Comparison of ENCODE assay signal across 8 cellular contexts in the genomic region with DNA sequence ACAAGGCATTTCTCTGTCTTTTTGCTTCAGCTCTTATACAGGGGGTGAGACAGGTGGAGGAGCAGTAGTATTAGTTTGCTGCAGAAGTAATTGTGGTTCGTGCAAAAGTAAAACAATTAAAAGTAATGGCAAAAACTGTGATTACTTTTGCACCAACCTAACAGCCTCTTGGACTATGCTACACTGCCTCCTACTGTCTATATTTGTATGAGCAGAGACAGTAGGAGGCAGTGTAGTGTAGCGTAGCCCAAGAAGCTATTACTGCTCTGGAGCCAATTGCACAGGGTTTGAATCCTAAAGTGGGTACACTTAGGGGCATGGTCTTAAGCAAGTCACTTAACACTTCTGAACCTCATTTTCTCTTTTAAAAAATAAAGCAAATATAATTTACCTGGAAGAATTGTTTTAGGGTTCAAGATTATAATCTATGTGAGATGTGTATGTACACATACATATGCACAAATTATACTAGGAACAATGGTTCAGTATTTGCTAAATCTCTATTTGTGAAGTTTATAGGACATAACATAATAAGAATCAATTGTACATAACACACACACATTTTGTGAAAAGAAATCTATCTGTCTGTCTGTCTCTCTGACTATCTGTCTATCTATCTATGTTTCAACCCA.
A peak's percentile ranks its signal among the peaks of the same experiment; 100 is the strongest.
DNase-seq lines count a peak whose midpoint lies in the region; ATAC-seq and TF ChIP-seq lines count a peak whose summit lies in the region.

No MANE protein-coding gene starts in this region.

- ATAC-seq in GM18517 (IDR thresholded peaks at IDR 0.05; ENCODE audit: unreplicated experiment) (peak; percentile 64), HG02885 (IDR thresholded peaks at IDR 0.05; ENCODE audit: poor library complexity, unreplicated experiment) (peak; percentile 73), HG02970 (IDR thresholded peaks at IDR 0.05; ENCODE audit: low FRiP score, unreplicated experiment) (no peak)

- no peak overlapping the region for H2AFZ ChIP-seq in OCI-LY7 (ENCODE audit: low read length)

- H3K9me3 Mint-ChIP-seq in glutamatergic neuron (ENCODE audit: unreplicated experiment), result no peaks in the 10 kb centered on the region

- H3K36me3 ChIP-seq in OCI-LY7 (ENCODE audit: insufficient read depth, low read length), result no peaks in the 10 kb centered on the region

- peaks cover 25% of the 10 kb centered on the region for H3K4me1 ChIP-seq in OCI-LY7 (ENCODE audit: insufficient read depth, low read length, poor library complexity, severe bottlenecking)

- intact Hi-C loops in OCI-LY7 (cut with micrococcal nuclease; ENCODE audit: unreplicated experiment), result no loop called here

- H3K27ac Mint-ChIP-seq in glutamatergic neuron (ENCODE audit: unreplicated experiment), result no peak overlapping the region

- TF ChIP-seq CTCF in OCI-LY7 (conservative IDR thresholded peaks at IDR 0.05; ENCODE audit: low read length), result peak; percentile 76
- TF ChIP-seq CTCF in glutamatergic neuron (IDR thresholded peaks at IDR 0.05; ENCODE audit: partially characterized antibody, unreplicated experiment), result peak; percentile 51

- H3K4me3 ChIP-seq in OCI-LY7 (ENCODE audit: low read depth, low read length, poor library complexity, severe bottlenecking), result no peak overlapping the region

- no peaks in the 10 kb centered on the region for H3K36me3 Mint-ChIP-seq in glutamatergic neuron (ENCODE audit: unreplicated experiment)

- H3K4me1 Mint-ChIP-seq in glutamatergic neuron (ENCODE audit: low read depth, unreplicated experiment), result peaks cover 2% of the 10 kb centered on the region

- H3K4me3 Mint-ChIP-seq in glutamatergic neuron (ENCODE audit: unreplicated experiment), result no peak overlapping the region

- no peaks in the 10 kb centered on the region for H3K79me2 ChIP-seq in OCI-LY7 (ENCODE audit: insufficient read depth, low read depth, low read length)

- DNase-seq in OCI-LY7 (ENCODE audit: low spot score) (peak; percentile 43), glutamatergic neuron (no peak), midbrain (lab: John Stamatoyannopoulos, UW) (no peak), NCI-H1436 treated with DMSO at 0.1 percent for 48 hours (lab: John Stamatoyannopoulos, UW) (no peak), NCI-H2227 treated with DMSO at 0.1 percent for 48 hours (lab: John Stamatoyannopoulos, UW) (no peak)

- BruUV-seq in OCI-LY7 (replicated peaks; lab: Mats Ljungman, UMichigan), result no TSS peak

- no peaks in the 10 kb centered on the region for H4K20me1 ChIP-seq in OCI-LY7 (ENCODE audit: insufficient read depth, low read length)

- no peaks in the 10 kb centered on the region for H3K27me3 Mint-ChIP-seq in glutamatergic neuron (ENCODE audit: unreplicated experiment)

- no peaks in the 10 kb centered on the region for H3K9me3 ChIP-seq in OCI-LY7 (ENCODE audit: low read length)

- no peak overlapping the region for H3K27ac ChIP-seq in OCI-LY7 (ENCODE audit: low read depth, low read length, poor library complexity, severe bottlenecking)

- no peaks in the 10 kb centered on the region for H3K9me2 ChIP-seq in OCI-LY7 (ENCODE audit: insufficient read depth, low read length)

- no peak overlapping the region for H3K4me2 ChIP-seq in OCI-LY7 (ENCODE audit: low read length)

- CTCF ChIA-PET in OCI-LY7 (lab: Charles Lee; ENCODE audit: unreplicated experiment), result interaction anchor here (0.6 kb wide), 1 partner anchor 475 kb away, joined by 3 read pairs; no protein-coding TSS in a partner anchor

- POLR2A ChIA-PET in OCI-LY7 (lab: Charles Lee), result interaction anchor here (0.6 kb wide), 1 partner anchor 1452 kb away, joined by 3 read pairs; no protein-coding TSS in a partner anchor
